Comparison of ENCODE assay signal across 9 cellular contexts in the genomic region with DNA sequence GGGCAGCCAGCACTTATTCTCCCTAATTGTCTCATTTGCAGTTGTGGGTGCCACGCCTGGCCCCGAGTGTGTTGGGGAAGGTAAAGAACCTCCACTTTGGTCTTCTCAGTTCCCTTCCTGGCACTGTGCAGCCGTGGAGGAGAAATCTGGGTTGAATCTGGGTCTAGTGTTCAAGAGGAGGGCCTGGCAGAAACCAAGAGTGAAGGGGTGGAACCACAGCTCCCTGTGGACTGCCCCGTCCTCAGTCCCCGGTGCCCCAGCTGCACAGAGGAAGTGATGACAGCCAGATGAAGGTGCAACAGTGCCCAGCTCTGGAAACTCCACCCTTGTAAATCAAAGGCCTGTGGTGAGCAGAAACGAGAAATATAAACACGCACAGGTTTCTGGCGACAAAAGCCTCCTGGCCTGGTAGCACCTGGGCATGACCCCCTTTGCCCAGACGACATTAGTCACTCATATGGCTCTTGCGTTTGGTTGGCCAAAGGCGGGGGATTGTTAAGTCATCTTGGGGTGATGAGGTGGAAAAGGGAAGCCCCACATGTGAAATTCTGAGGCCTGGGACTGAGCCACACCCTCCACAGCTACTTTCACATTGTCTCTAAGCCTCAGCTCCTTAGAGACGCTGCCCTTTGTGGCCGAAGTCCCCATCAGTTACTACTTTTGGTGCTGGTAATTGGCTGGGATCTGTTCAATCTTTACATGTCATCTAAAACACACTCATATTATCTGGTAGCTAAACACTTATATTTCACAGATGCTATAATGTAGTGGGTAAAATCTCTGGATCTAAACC. TPM values are rescaled to one million over a fixed set of nuclear protein-coding genes. Genes with fewer than 3 reads are reported as not detected.
A peak's percentile ranks its signal among the peaks of the same experiment; 100 is the strongest.
DNase-seq lines count a peak whose midpoint lies in the region; ATAC-seq and TF ChIP-seq lines count a peak whose summit lies in the region.
"Had no signal": no experiment of that assay in that cellular context is flagged by ENCODE, and none has a peak within 500 bp of the region (broad histone marks: within the 10 kb centered on the region; RNA-seq: fewer than 3 reads in every experiment).

No MANE protein-coding gene starts in this region.

- DNase-seq in DMS153 (lab: John Stamatoyannopoulos, UW), result peak; percentile 34
- no peak for DNase-seq in DMS153 treated with DMSO at 0.1 percent for 48 hours (lab: John Stamatoyannopoulos, UW; ENCODE audit: unreplicated experiment)
- DNase-seq in activated CD4-positive, alpha-beta T cell treated with anti-CD3 and anti-CD28 coated beads for 1 hour, result peak; percentile 82
- DNase-seq in smooth muscle cell (lab: John Stamatoyannopoulos, UW; ENCODE audit: unreplicated experiment), result no peak
- no peak for DNase-seq in SKM-1 treated with dmso at 0.1 percent for 144 hours (lab: John Stamatoyannopoulos, UW; ENCODE audit: unreplicated experiment)
- no peak for DNase-seq in sciatic nerve (ENCODE audit: low spot score)

- intact Hi-C loops in sciatic nerve (cut with DNase I), result no loop called here

- H3K4me3 ChIP-seq in duodenal mucosa (ENCODE audit: low read depth in 1 of 2, low read length in 2 of 2), result peak overlapping the region; percentile 34 to 43
- no peak overlapping the region for H3K4me3 ChIP-seq in smooth muscle cell

- H3K4me1 ChIP-seq in duodenal mucosa (ENCODE audit: control insufficient read depth in 1 of 2, insufficient read depth in 2 of 2, low read length in 2 of 2), result peaks cover 57 to 58% of the 10 kb centered on the region in 2 donors
- H3K4me1 ChIP-seq in smooth muscle cell (ENCODE audit: low read depth), result peaks cover 20% of the 10 kb centered on the region

- H3K9ac ChIP-seq in duodenal mucosa (ENCODE audit: low read depth in 1 of 2, low read length in 2 of 2), result no peak overlapping the region
- no peak overlapping the region for H3K9ac ChIP-seq in smooth muscle cell (ENCODE audit: low read depth)

- H3K27me3 ChIP-seq in duodenal mucosa (ENCODE audit: control insufficient read depth in 1 of 2, insufficient read depth in 2 of 2, low read length in 2 of 2) (no peaks in the 10 kb centered on the region), smooth muscle cell (ENCODE audit: low read depth) (no peaks in the 10 kb centered on the region)

- H4K20me1 ChIP-seq in smooth muscle cell (ENCODE audit: low read depth), result peaks cover 64% of the 10 kb centered on the region

- H3K79me2 ChIP-seq in smooth muscle cell (ENCODE audit: low read depth), result peaks cover 92% of the 10 kb centered on the region

- H3K9me3 ChIP-seq in duodenal mucosa (ENCODE audit: control insufficient read depth in 1 of 2, low read length in 2 of 2), result no peaks in the 10 kb centered on the region
- no peaks in the 10 kb centered on the region for H3K9me3 ChIP-seq in smooth muscle cell (replicated peaks; ENCODE audit: low read depth)

- H3K4me2 ChIP-seq in smooth muscle cell, result peak overlapping the region; percentile 13

- ATAC-seq in HG03378 (IDR thresholded peaks at IDR 0.05; ENCODE audit: unreplicated experiment) (peak; percentile 65), sciatic nerve (no peak)

- TF ChIP-seq CTCF in smooth muscle cell (IDR thresholded peaks at IDR 0.05; ENCODE audit: borderline replicate concordance, insufficient read depth, poor library complexity, severe bottlenecking), result no peak

- no peaks in the 10 kb centered on the region for H3K36me3 ChIP-seq in duodenal mucosa (ENCODE audit: control insufficient read depth in 1 of 2, insufficient read depth in 2 of 2, low read length in 2 of 2)
- no peaks in the 10 kb centered on the region for H3K36me3 ChIP-seq in smooth muscle cell (ENCODE audit: low read depth)

- H3F3A ChIP-seq in smooth muscle cell (ENCODE audit: low read depth), result peaks cover 23% of the 10 kb centered on the region

- H2AFZ ChIP-seq in smooth muscle cell (ENCODE audit: low read depth), result no peak overlapping the region

- WGBS in smooth muscle cell (ENCODE audit: low lambda C conversion rate), result 65% methylated on average over 13 of the region's 13 CpGs

- H3K27ac ChIP-seq in duodenal mucosa (ENCODE audit: low read depth, low read length) (peak overlapping the region; percentile 35), smooth muscle cell (ENCODE audit: low read depth) (peak overlapping the region; percentile 57)
- H3K27ac ChIP-seq: 22Rv1 had no signal

RNA-seq across cellular contexts. Expression of a gene that starts 4.2 kb away (rescaled TPM):
- total RNA-seq in smooth muscle cell (63.8 and 129 TPM in 2 replicates), sciatic nerve (117 TPM)
- polyA plus RNA-seq in smooth muscle cell, result 101 and 108 TPM in 2 replicates

Comparison
In these comparisons a context has a peak if more than half of its experiments do, and no peak if none do; other contexts are left out.
1. DNase-seq: peak in DMS153 (single experiment) and activated CD4-positive, alpha-beta T cell treated with anti-CD3 and anti-CD28 coated beads for 1 hour (single experiment); none in DMS153 treated with DMSO at 0.1 percent for 48 hours (single experiment), smooth muscle cell (single experiment), SKM-1 treated with dmso at 0.1 percent for 144 hours (single experiment) and sciatic nerve (single experiment).